ENCODE assay signal across 5 cellular contexts in genomic region chr16:69113216-69113615, GRCh38.
"Had no signal": no experiment of that assay in that cellular context is flagged by ENCODE, and none has a peak within 500 bp of the region (broad histone marks: within the 10 kb centered on the region; RNA-seq: fewer than 3 reads in every experiment).

No MANE protein-coding gene starts in this region.

- H3K27ac Mint-ChIP-seq: activated CD4-positive, alpha-beta T cell treated with anti-CD3 and anti-CD28 coated beads, Interleukin-2, amount 10 ng/mL, durations not matched to agents 7 days and 5 days; activated naive CD8-positive, alpha-beta T cell; activated T-helper 1 cell treated with anti-CD3 and anti-CD28 coated beads, Interleukin-12 subunit alpha, Interleukin-12 subunit beta, Interleukin-2, Interleukin-4 antibody, amounts not matched to agents 30 ng/mL and 10 ng/mL and 1 ng/mL, durations not matched to agents 14 hours and 24 hours and 36 hours had no signal

- H3K4me3 Mint-ChIP-seq: activated CD4-positive, alpha-beta T cell treated with anti-CD3 and anti-CD28 coated beads, Interleukin-2, amount 10 ng/mL, durations not matched to agents 7 days and 5 days; activated naive CD8-positive, alpha-beta T cell; activated T-helper 1 cell treated with anti-CD3 and anti-CD28 coated beads, Interleukin-12 subunit alpha, Interleukin-12 subunit beta, Interleukin-2, Interleukin-4 antibody, amounts not matched to agents 30 ng/mL and 10 ng/mL and 1 ng/mL, durations not matched to agents 14 hours and 24 hours and 36 hours; naive thymus-derived CD8-positive, alpha-beta T cell had no signal

- H3K9me3 Mint-ChIP-seq: activated CD4-positive, alpha-beta T cell treated with anti-CD3 and anti-CD28 coated beads, Interleukin-2, amount 10 ng/mL, durations not matched to agents 7 days and 5 days; activated T-helper 1 cell treated with anti-CD3 and anti-CD28 coated beads, Interleukin-12 subunit alpha, Interleukin-12 subunit beta, Interleukin-2, Interleukin-4 antibody, amounts not matched to agents 30 ng/mL and 10 ng/mL and 1 ng/mL, durations not matched to agents 14 hours and 24 hours and 36 hours; naive thymus-derived CD8-positive, alpha-beta T cell had no signal

- FAIRE-seq: pancreas had no signal
